ENCODE assay signal across 19 cellular contexts in the genomic region with DNA sequence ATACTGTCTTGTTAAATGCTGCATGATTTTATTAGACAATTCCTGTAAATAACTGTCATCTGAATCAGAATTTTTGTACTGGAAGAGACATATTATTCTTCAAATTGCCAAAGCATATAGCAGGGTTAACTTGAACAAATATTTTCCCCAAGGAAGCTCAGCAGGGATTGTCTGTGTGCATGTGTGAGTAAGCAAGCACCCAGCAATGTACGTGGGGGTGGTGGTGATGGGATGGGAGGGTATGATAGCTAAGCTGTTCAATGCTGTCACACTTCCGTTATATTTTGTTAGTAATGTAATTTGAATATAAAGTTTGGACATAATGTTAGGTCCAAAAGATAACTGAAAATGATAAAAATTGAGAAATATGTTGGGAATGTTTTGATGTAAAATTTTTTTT.
DNase-seq lines count a peak whose midpoint lies in the region; ATAC-seq lines count a peak whose summit lies in the region.
"Had no signal": no experiment of that assay in that cellular context is flagged by ENCODE, and none has a peak within 500 bp of the region (broad histone marks: within the 10 kb centered on the region; RNA-seq: fewer than 3 reads in every experiment).

No MANE protein-coding gene starts in this region.

- peaks cover 55% of the 10 kb centered on the region for H3K36me3 Mint-ChIP-seq in activated naive CD8-positive, alpha-beta T cell treated with anti-CD3 and anti-CD28 coated beads, Interleukin-2, amount 50 U/mL, for 24 hours (ENCODE audit: low read depth)

- peaks cover 23% of the 10 kb centered on the region for H3K4me1 Mint-ChIP-seq in activated naive CD8-positive, alpha-beta T cell treated with anti-CD3 and anti-CD28 coated beads, Interleukin-2, amount 50 U/mL, for 24 hours

- peak overlapping the region; percentile 30 for H3K27ac ChIP-seq in KOPT-K1 (ENCODE audit: low read depth, low read length, poor library complexity, severe bottlenecking)
- H3K27ac ChIP-seq: body of pancreas, Peyer's patch, right lobe of liver, testis had no signal

- peak; percentile 79 for DNase-seq in EH (ENCODE audit: low read depth)
- no peak for DNase-seq in activated naive CD8-positive, alpha-beta T cell treated with anti-CD3 and anti-CD28 coated beads, Interleukin-2, amount 50 U/mL, for 24 hours
- DNase-seq in iris pigment epithelial cell (ENCODE audit: low read depth): peak; percentile 90
- DNase-seq in NCI-H2081 (lab: John Stamatoyannopoulos, UW): no peak
- no peak for DNase-seq in NCI-H2171 treated with DMSO at 0.1 percent for 48 hours (lab: John Stamatoyannopoulos, UW)
- DNase-seq in stimulated activated CD4-positive, alpha-beta T cell treated with anti-CD3 and anti-CD28 coated beads, Interleukin-4, amount 100 ng/mL, for 4 hours: no peak
- DNase-seq in GM19238 (ENCODE audit: insufficient read length, low spot score): no peak
- DNase-seq: activated gamma-delta T cell treated with Interleukin-2 at 50 U/mL for 16 hours; body of pancreas; hypothalamus; NCI-H1930; NCI-H526; occipital lobe; Peyer's patch; right lobe of liver; stimulated activated CD4-positive, alpha-beta T cell treated with anti-CD3 and anti-CD28 coated beads, Interleukin-4, amount 100 ng/mL, for 1 hour; testis had no signal

- peak overlapping the region; percentile 41 for H3K27ac Mint-ChIP-seq in activated naive CD8-positive, alpha-beta T cell treated with anti-CD3 and anti-CD28 coated beads, Interleukin-2, amount 50 U/mL, for 24 hours
- H3K27ac Mint-ChIP-seq: CD14-positive monocyte had no signal

- H3K4me3 Mint-ChIP-seq in activated naive CD8-positive, alpha-beta T cell treated with anti-CD3 and anti-CD28 coated beads, Interleukin-2, amount 50 U/mL, for 24 hours: no peak overlapping the region
- H3K4me3 Mint-ChIP-seq: CD14-positive monocyte had no signal

- peaks cover 4% of the 10 kb centered on the region; the same call in 1 of the 2 replicates for H3K36me3 ChIP-seq in KOPT-K1 (ENCODE audit: insufficient read depth, low read length)
- H3K36me3 ChIP-seq: Peyer's patch, right lobe of liver had no signal

- no peaks in the 10 kb centered on the region for H3K27me3 Mint-ChIP-seq in activated naive CD8-positive, alpha-beta T cell treated with anti-CD3 and anti-CD28 coated beads, Interleukin-2, amount 50 U/mL, for 24 hours

- H3K9me3 ChIP-seq in KOPT-K1 (ENCODE audit: insufficient read depth, low read length, poor library complexity, severe bottlenecking): peaks cover 10% of the 10 kb centered on the region
- H3K9me3 ChIP-seq: body of pancreas, right lobe of liver, testis had no signal

- ATAC-seq in activated naive CD8-positive, alpha-beta T cell treated with anti-CD3 and anti-CD28 coated beads, Interleukin-2, amount 50 U/mL, for 24 hours: no peak
- ATAC-seq: body of pancreas, right lobe of liver had no signal

- H3K9me3 Mint-ChIP-seq in activated naive CD8-positive, alpha-beta T cell treated with anti-CD3 and anti-CD28 coated beads, Interleukin-2, amount 50 U/mL, for 24 hours: peaks cover 19% of the 10 kb centered on the region

Comparison
In these comparisons a context has a peak if more than half of its experiments do, and no peak if none do; other contexts are left out.
1. DNase-seq: peak in EH (single experiment) and iris pigment epithelial cell (single experiment); none in activated naive CD8-positive, alpha-beta T cell treated with anti-CD3 and anti-CD28 coated beads, Interleukin-2, amount 50 U/mL, for 24 hours (single experiment), NCI-H2081 (0 of 2), NCI-H2171 treated with DMSO at 0.1 percent for 48 hours (single experiment), stimulated activated CD4-positive, alpha-beta T cell treated with anti-CD3 and anti-CD28 coated beads, Interleukin-4, amount 100 ng/mL, for 4 hours (0 of 2) and GM19238 (single experiment).